ENCODE assay signal across 8 cellular contexts in genomic region chr1:202464153-202464742, GRCh38.
DNase-seq lines count a peak whose midpoint lies in the region; ATAC-seq, FAIRE-seq and TF ChIP-seq lines count a peak whose summit lies in the region.
"Not testable (repeated sequence)": the region's sequence is repeated elsewhere in the genome, so short reads cannot be mapped to it uniquely, and the experiment has no call there.

No MANE protein-coding gene starts in this region.

- RAD21 ChIA-PET in GM12878 (lab: Charles Lee; ENCODE audit: unreplicated experiment): interaction anchor here (1.1 to 2.7 kb wide), 7 partner anchors 30 to 255 kb away, joined by 3 to 8 read pairs (median 4); no protein-coding TSS in a partner anchor

- not testable (repeated sequence) for H2AFZ ChIP-seq in GM12878 (ENCODE audit: control insufficient read depth, low read depth, low read length)

- not testable (repeated sequence) for H3K4me2 ChIP-seq in GM12878 (ENCODE audit: control insufficient read depth, insufficient read depth)

- not testable (repeated sequence) for H3K27ac ChIP-seq in Panc1 (ENCODE audit: low read length); GM12878 (ENCODE audit: control insufficient read depth, insufficient read depth); small intestine (ENCODE audit: low read depth in 1 of 2, low read length in 1 of 2)

- FAIRE-seq in GM19239 (lab: Jason Lieb, UNC) (peak; percentile 51), GM12878 (lab: Jason Lieb, UNC) (peak; percentile 81), small intestine (lab: Jason Lieb, UNC) (peak; percentile 23)

- 56% methylated on average over 4 of the region's 4 CpGs for WGBS in GM12878 (ENCODE audit: insufficient coverage, insufficient replicate concordance, low lambda C conversion rate, missing lambda C conversion rate)
- 13 to 36% (median 24%) methylated on average over 4 of the region's 4 CpGs for WGBS in small intestine, 3 donors

- not testable (repeated sequence) for H3K36me3 ChIP-seq in Panc1 (ENCODE audit: control insufficient read depth, insufficient read depth, low read length); GM12878 (ENCODE audit: control insufficient read depth in 2 of 2, insufficient read depth in 2 of 2, low read length in 1 of 2); small intestine (ENCODE audit: control insufficient read depth in 2 of 2, insufficient read depth in 2 of 2, low read length in 2 of 2)

- TF ChIP-seq RAD21 in GM12878 (IDR thresholded peaks at IDR 0.05; ENCODE audit: insufficient read depth, low read depth, low read length): peak; percentile 61

- H4K20me1 ChIP-seq in GM12878 (ENCODE audit: control insufficient read depth, insufficient read depth): not testable (repeated sequence)

- in situ Hi-C loops in Panc1 (cut with HindIII; ENCODE audit: low pct_unique_long_range_greater_than_20kb, low sequenced_read_pairs); GM12878 (cut with MboI): not testable (repeated sequence)

- H3K9ac ChIP-seq in GM12878 (ENCODE audit: control insufficient read depth, insufficient read depth, low read length): not testable (repeated sequence)

- ATAC-seq in Panc1 (peak; percentile 90), GM12878 (peak; percentile 69)

- POLR2A ChIA-PET in Panc1 (lab: Charles Lee): not testable (repeated sequence)
- POLR2A ChIA-PET in GM12878 (lab: Charles Lee): interaction anchor here (0.6 kb wide), 2 partner anchors 12 to 141 kb away, joined by 3 to 8 read pairs; no protein-coding TSS in a partner anchor

- peak; percentile 72 for TF ChIP-seq CTCF in Panc1 (IDR thresholded peaks at IDR 0.05)
- peak; percentile 25 to 39 (median 30); a peak in 4 of 6 replicates for TF ChIP-seq CTCF in GM12878 (IDR thresholded peaks at IDR 0.05 in 2 of 3, conservative IDR thresholded peaks at IDR 0.05 in 1 of 3; ENCODE audit: control insufficient read depth in 2 of 3, extremely low read depth in 1 of 3, insufficient read depth in 1 of 3, low read depth in 3 of 3, low read length in 3 of 3)
- peak; percentile 49 for TF ChIP-seq CTCF in fibroblast of villous mesenchyme (IDR thresholded peaks at IDR 0.05; ENCODE audit: insufficient read depth, low read depth, low read length)

- not testable (repeated sequence) for TF ChIP-seq EP300 in GM12878 (IDR thresholded peaks at IDR 0.05; ENCODE audit: borderline replicate concordance in 1 of 2, control insufficient read depth in 1 of 2, low read depth in 2 of 2, low read length in 2 of 2)

- intact Hi-C loops in Panc1 (cut with micrococcal nuclease; ENCODE audit: unreplicated experiment) (loop anchor here (10.0 kb wide), 2 partner anchors 141 to 251 kb away; partner anchors contain the start of gene SYT2), GM12878 (cut with micrococcal nuclease; ENCODE audit: unreplicated experiment) (loop anchor here (2.0 kb wide), 1 partner anchor 255 kb away; no protein-coding TSS in a partner anchor)

- H3K4me3 ChIP-seq in Panc1 (ENCODE audit: low read depth in 2 of 2, low read length in 2 of 2); GM12878; fibroblast of villous mesenchyme (ENCODE audit: low read depth, low read length); small intestine (ENCODE audit: low read depth in 1 of 2, low read length in 2 of 2): not testable (repeated sequence)

- peak; percentile 63 for DNase-seq in CD1c-positive myeloid dendritic cell (ENCODE audit: extremely low spot score)
- not testable (repeated sequence) for DNase-seq in GM19239 (ENCODE audit: insufficient read length, low spot score); Panc1 (ENCODE audit: low read depth, low spot score); GM12878 (ENCODE audit: low read depth, low spot score)
- peak; percentile 46 for DNase-seq in NCI-H146 (lab: John Stamatoyannopoulos, UW)
- DNase-seq in fibroblast of villous mesenchyme (ENCODE audit: low read depth): peak; percentile 56
- DNase-seq in medulla oblongata (ENCODE audit: extremely low spot score): peak; percentile 83
- peak; percentile 64 for DNase-seq in small intestine

- not testable (repeated sequence) for H3K79me2 ChIP-seq in GM12878 (ENCODE audit: control insufficient read depth, insufficient read depth, low read length)

- TF ChIP-seq POLR2A in GM12878 (IDR thresholded peaks at IDR 0.05; ENCODE audit: low read depth, low read length): not testable (repeated sequence)

- not testable (repeated sequence) for H3K27me3 ChIP-seq in Panc1 (ENCODE audit: control insufficient read depth, insufficient read depth, low read length); GM12878 (replicated peaks in 1 of 2; ENCODE audit: control insufficient read depth in 2 of 2, insufficient read depth in 2 of 2, low read length in 1 of 2); small intestine (ENCODE audit: control insufficient read depth in 2 of 2, insufficient read depth in 2 of 2, low read length in 2 of 2)

- not testable (repeated sequence) for BruUV-seq in Panc1 (replicated peaks; lab: Mats Ljungman, UMichigan); GM12878 (replicated peaks; lab: Mats Ljungman, UMichigan)

- SMC1A ChIA-PET in GM12878 (lab: Charles Lee; ENCODE audit: uncharacterized antibody, unreplicated experiment): interaction anchor here (1.1 to 2.5 kb wide), 9 partner anchors 9 to 255 kb away, joined by 3 to 10 read pairs (median 3); no protein-coding TSS in a partner anchor

- H3K9me3 ChIP-seq in Panc1 (ENCODE audit: control insufficient read depth, insufficient read depth, low read depth, low read length); GM12878 (replicated peaks; ENCODE audit: control insufficient read depth, insufficient read depth, low read length); small intestine (ENCODE audit: control insufficient read depth, low read depth): not testable (repeated sequence)

- CTCF ChIA-PET in Panc1 (lab: Charles Lee) (interaction anchor here (0.6 to 1.3 kb wide), 3 partner anchors 106 to 753 kb away, joined by 3 to 16 read pairs (median 4); no protein-coding TSS in a partner anchor), GM12878 (lab: Yijun Ruan, JAX) (interaction anchor here (0.6 to 3.3 kb wide), 20 partner anchors 10 to 535 kb away, joined by 3 to 17 read pairs (median 4); partner anchors contain the start of gene UBE2T)

- H3K4me1 ChIP-seq in Panc1 (ENCODE audit: control insufficient read depth, insufficient read depth, low read length); GM12878 (ENCODE audit: control insufficient read depth, insufficient read depth, low read length); small intestine (ENCODE audit: control insufficient read depth in 2 of 2, insufficient read depth in 1 of 2, low read depth in 1 of 2, low read length in 1 of 2): not testable (repeated sequence)

TF ChIP-seq in GM12878, 131 proteins besides CTCF, POLR2A, EP300 and RAD21:
- peak; percentile 49; the same call in 1 of the 2 replicates for TF ChIP-seq SMC3 (IDR thresholded peaks at IDR 0.05; ENCODE audit: borderline replicate concordance, low read length)
